9 cellular contexts compared by ENCODE assay signal in the genomic region with DNA sequence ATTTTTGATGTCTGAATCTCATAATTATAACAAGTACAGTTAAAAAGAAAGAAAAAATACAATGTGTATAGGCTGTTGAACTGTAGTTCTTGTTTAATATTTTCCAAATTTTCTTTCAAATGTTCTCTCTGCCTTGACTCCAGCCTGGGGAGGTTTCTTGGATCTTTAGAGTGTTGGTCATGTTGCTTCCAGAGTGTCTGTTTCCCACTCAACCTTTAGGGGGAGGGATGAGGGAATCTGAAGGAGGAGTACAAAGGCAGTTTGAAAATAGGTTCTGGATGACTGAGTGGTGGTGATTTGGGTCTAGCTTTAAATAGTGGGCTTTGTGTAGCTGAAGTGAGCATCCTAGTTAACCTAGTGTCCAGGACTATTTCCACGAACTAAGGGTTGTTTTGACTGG. TPM values are rescaled to one million over a fixed set of nuclear protein-coding genes. Genes with fewer than 3 reads are reported as not detected.
DNase-seq lines count a peak whose midpoint lies in the region; ATAC-seq and TF ChIP-seq lines count a peak whose summit lies in the region.
"Had no signal": no experiment of that assay in that cellular context is flagged by ENCODE, and none has a peak within 500 bp of the region (broad histone marks: within the 10 kb centered on the region; RNA-seq: fewer than 3 reads in every experiment).

No MANE protein-coding gene starts in this region.

- in situ Hi-C loops in mammary epithelial cell (cut with MboI; ENCODE audit: low sequenced_read_pairs in 2 of 2): loop anchor here (5.0 kb wide), 2 partner anchors 34 to 39 kb away; no protein-coding TSS in a partner anchor

- H3K4me1 ChIP-seq in mammary epithelial cell (ENCODE audit: insufficient read depth, low read length) (peaks cover 23% of the 10 kb centered on the region), thoracic aorta (ENCODE audit: control insufficient read depth in 1 of 2, low read depth in 2 of 2) (peaks cover 22 to 39% of the 10 kb centered on the region in 2 donors)

- intact Hi-C loops in mammary epithelial cell (cut with micrococcal nuclease): loop anchor here (5.0 kb wide), 2 partner anchors 294 to 314 kb away; no protein-coding TSS in a partner anchor

- ATAC-seq in thoracic aorta (ENCODE audit: insufficient number of reproducible peaks, low FRiP score, low read depth) (no peak), GM19351 (IDR thresholded peaks at IDR 0.05; ENCODE audit: unreplicated experiment) (no peak), HG03025 (IDR thresholded peaks at IDR 0.05; ENCODE audit: low FRiP score, unreplicated experiment) (no peak)

- H3K36me3 ChIP-seq in mammary epithelial cell (ENCODE audit: insufficient read depth, low read length): peaks cover 3% of the 10 kb centered on the region
- no peaks in the 10 kb centered on the region for H3K36me3 ChIP-seq in thoracic aorta

- peaks cover 4% of the 10 kb centered on the region for H4K20me1 ChIP-seq in mammary epithelial cell (ENCODE audit: insufficient read depth, low read length)

- H3K27me3 ChIP-seq in mammary epithelial cell (ENCODE audit: insufficient read depth, low read length): no peaks in the 10 kb centered on the region
- no peaks in the 10 kb centered on the region for H3K27me3 ChIP-seq in thoracic aorta (replicated peaks; ENCODE audit: insufficient read depth)

- peak overlapping the region; percentile 98 for H3K27ac ChIP-seq in mammary epithelial cell (ENCODE audit: insufficient read depth, low read depth, low read length)
- H3K27ac ChIP-seq in thoracic aorta: peak overlapping the region; percentile 5 to 80

- H3K79me2 ChIP-seq in mammary epithelial cell (ENCODE audit: insufficient read depth, low read length): peaks cover 67% of the 10 kb centered on the region

- no TSS peak for BruUV-seq in mammary epithelial cell (replicated peaks; lab: Mats Ljungman, UMichigan)

- peak; percentile 12 for DNase-seq in NCI-H748 (lab: John Stamatoyannopoulos, UW; ENCODE audit: unreplicated experiment)
- no peak for DNase-seq in NCI-H748 treated with DMSO at 0.1 percent for 48 hours (lab: John Stamatoyannopoulos, UW)
- peak; percentile 58 for DNase-seq in mammary epithelial cell
- DNase-seq in kidney tubule cell (ENCODE audit: low spot score): peak; percentile 52
- no peak for DNase-seq in thoracic aorta (ENCODE audit: low spot score)
- DNase-seq in germinal center (ENCODE audit: low spot score): no peak

- H3K4me3 ChIP-seq in mammary epithelial cell (replicated peaks in 1 of 3; ENCODE audit: insufficient read depth in 1 of 3, low read depth in 2 of 3, low read length in 3 of 3) (peak overlapping the region; percentile 51 to 98 (median 93)), thoracic aorta (peak overlapping the region; percentile 86)

- TF ChIP-seq CTCF in mammary epithelial cell (conservative IDR thresholded peaks at IDR 0.05 in 1 of 2, IDR thresholded peaks at IDR 0.05 in 1 of 2; ENCODE audit: extremely low read depth in 1 of 2, insufficient read depth in 1 of 2, low read depth in 1 of 2, low read length in 2 of 2) (peak; percentile 15 to 52), thoracic aorta (IDR thresholded peaks at IDR 0.05) (no peak)

- CTCF ChIA-PET in mammary epithelial cell (lab: Charles Lee; ENCODE audit: low non-redundant PET): interaction anchor here (1.3 kb wide), 1 partner anchor 37 kb away, joined by 3 read pairs; no protein-coding TSS in a partner anchor

- dilution Hi-C loops in mammary epithelial cell (cut with HindIII; ENCODE audit: low sequenced_read_pairs): no loop called here

- peak overlapping the region; percentile 98 for H3K9ac ChIP-seq in mammary epithelial cell (ENCODE audit: insufficient read depth, low read length)

- H2AFZ ChIP-seq in mammary epithelial cell (ENCODE audit: low read depth, low read length): no peak overlapping the region

- H3K9me3 ChIP-seq in mammary epithelial cell (replicated peaks; ENCODE audit: insufficient read depth, low read length) (no peaks in the 10 kb centered on the region), thoracic aorta (no peaks in the 10 kb centered on the region)

- 0% methylated on average over 1 of the region's 1 CpG for WGBS in mammary epithelial cell (ENCODE audit: low coverage, missing lambda C conversion rate)

- peak overlapping the region; percentile 90 for H3K4me2 ChIP-seq in mammary epithelial cell (ENCODE audit: insufficient read depth, low read depth, low read length)

RNA-seq across cellular contexts. Expression of a gene that starts 2.0 kb away (rescaled TPM):
- total RNA-seq in mammary epithelial cell: 100 to 1,000 TPM; 164 to 212 TPM
- 119 TPM for polyA plus RNA-seq in mammary epithelial cell
- polyA minus RNA-seq in mammary epithelial cell: 412 TPM
- 100 to 1,000 TPM in 1 of 2 donors, 10 to 100 TPM in 1; 95.3 to 119 TPM for total RNA-seq in thoracic aorta

RNA-seq across cellular contexts. Expression of a gene that starts 11.9 kb away (rescaled TPM):
- total RNA-seq in mammary epithelial cell: not detected
- not detected for polyA plus RNA-seq in mammary epithelial cell
- polyA minus RNA-seq in mammary epithelial cell: not detected
- not detected for total RNA-seq in thoracic aorta
- total RNA-seq: temporal lobe had no signal

RNA-seq across cellular contexts. Expression of a gene that starts 22.3 kb away (rescaled TPM):
- 100 to 1,000 TPM in 1 of 2 donors, 10 to 100 TPM in 1; 63.5 to 115 TPM for total RNA-seq in mammary epithelial cell
- 98.4 TPM for polyA plus RNA-seq in mammary epithelial cell
- 3.5 TPM for polyA minus RNA-seq in mammary epithelial cell
- total RNA-seq in thoracic aorta: 10 to 100 TPM; 73.9 to 78.0 TPM

RNA-seq across cellular contexts. Expression of a gene that starts 51.2 kb away (rescaled TPM):
- total RNA-seq in mammary epithelial cell (10 to 100 TPM; 54.0 to 95.8 TPM), thoracic aorta (10 to 100 TPM; 47.4 to 57.2 TPM)
- polyA plus RNA-seq in mammary epithelial cell: 87.7 TPM
- polyA minus RNA-seq in mammary epithelial cell: 127 TPM

RNA-seq across cellular contexts. Expression of a gene that starts 51.6 kb away (rescaled TPM):
- 10 to 100 TPM; 10.3 to 21.0 TPM for total RNA-seq in mammary epithelial cell
- polyA plus RNA-seq in mammary epithelial cell: 23.1 TPM
- polyA minus RNA-seq in mammary epithelial cell: not detected
- 10 to 100 TPM; 11.1 to 11.9 TPM for total RNA-seq in thoracic aorta

Comparison
In these comparisons a context has a peak if more than half of its experiments do, and no peak if none do; other contexts are left out.
1. DNase-seq: peak in NCI-H748 (single experiment), mammary epithelial cell (single experiment) and kidney tubule cell (single experiment); none in NCI-H748 treated with DMSO at 0.1 percent for 48 hours (single experiment), thoracic aorta (single experiment) and germinal center (single experiment).